ENCODE assay signal across 11 cellular contexts in the genomic region with DNA sequence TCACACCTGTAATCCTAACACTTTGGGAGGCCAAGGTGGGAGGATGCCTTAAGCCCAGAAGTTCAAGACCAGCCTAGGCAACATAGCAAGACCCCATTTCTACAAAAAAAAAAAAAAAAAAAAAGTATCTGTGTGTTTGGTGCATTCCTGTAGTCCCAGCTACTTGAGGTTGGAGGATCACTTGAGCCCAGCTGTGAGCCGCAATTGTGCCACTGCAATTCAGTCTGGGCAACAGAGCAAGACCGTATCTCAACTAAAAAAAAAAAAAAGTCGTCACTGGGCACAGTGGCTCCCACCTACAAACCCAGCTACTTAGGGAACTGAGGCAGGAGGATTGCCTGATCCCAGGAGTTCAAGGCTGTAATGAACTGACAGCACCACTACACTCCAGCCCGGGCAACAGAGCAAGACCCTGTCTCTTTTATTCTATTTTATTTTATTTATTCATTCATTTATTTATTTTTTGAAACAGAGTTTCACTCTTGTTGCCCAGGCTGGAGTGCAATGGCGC.
"Had no signal": no experiment of that assay in that cellular context is flagged by ENCODE, and none has a peak within 500 bp of the region (broad histone marks: within the 10 kb centered on the region; RNA-seq: fewer than 3 reads in every experiment).

No MANE protein-coding gene starts in this region.

- H3K4me1 Mint-ChIP-seq: GM23338, H9 had no signal

- H3K27ac Mint-ChIP-seq: GM23338, H9, HFFc6 had no signal

- H3K27me3 Mint-ChIP-seq: IgD-negative memory B cell had no signal

- ATAC-seq: GM23338, HepG2 had no signal

- H3K4me2 ChIP-seq: GM23338 had no signal

- H2AFZ ChIP-seq: GM23338 had no signal

- H3K36me3 Mint-ChIP-seq: IgD-negative memory B cell had no signal

- FAIRE-seq: H1, H54, HepG2 had no signal

- H3K27ac ChIP-seq: HL-60 had no signal

- DNase-seq: H9, HCEC 1CT, HFFc6, Kasumi-1, KG1 had no signal

- H3K4me3 Mint-ChIP-seq: GM23338, H9, HFFc6, IgD-negative memory B cell had no signal

- H3K4me3 ChIP-seq: GM23338 had no signal

- H3K9me3 Mint-ChIP-seq: GM23338, HFFc6, IgD-negative memory B cell had no signal
